7 cellular contexts compared by ENCODE assay signal in genomic region chr6:62057300-62057699, GRCh38.
"Had no signal": no experiment of that assay in that cellular context is flagged by ENCODE, and none has a peak within 500 bp of the region (broad histone marks: within the 10 kb centered on the region; RNA-seq: fewer than 3 reads in every experiment).

No MANE protein-coding gene starts in this region.

- H3K4me2 ChIP-seq: GM23338 had no signal

- H3K4me3 ChIP-seq: GM23338 had no signal

- FAIRE-seq: H1, H54, HTR-8/SVneo had no signal

- DNase-seq: H9, HCEC 1CT had no signal

- H3K27me3 Mint-ChIP-seq: IgD-negative memory B cell had no signal

- H3K27ac Mint-ChIP-seq: GM23338, H9, IgD-negative memory B cell had no signal

- H3K4me3 Mint-ChIP-seq: GM23338, H9, IgD-negative memory B cell had no signal

- ATAC-seq: GM23338 had no signal

- H2AFZ ChIP-seq: GM23338 had no signal
